Comparison of ENCODE assay signal across 8 cellular contexts in the genomic region with DNA sequence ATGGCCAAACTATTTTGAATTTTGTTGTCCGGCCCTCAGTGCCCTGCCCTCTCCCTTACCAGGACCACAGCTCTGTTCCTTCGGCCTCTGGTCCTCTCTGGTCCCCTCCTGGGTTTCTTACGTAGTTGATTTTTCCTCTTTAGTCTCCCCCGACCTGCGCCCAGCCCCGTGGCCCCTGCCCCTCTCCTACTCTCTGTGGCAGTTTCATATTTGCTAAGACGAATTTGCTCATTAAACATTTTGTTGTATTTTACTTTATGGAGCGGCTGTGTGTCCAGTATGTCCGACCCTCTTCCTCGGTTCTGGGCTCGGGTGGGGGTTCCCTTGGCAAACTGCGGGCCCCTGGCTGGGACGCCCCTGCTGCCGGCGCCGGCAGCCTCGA. TPM values are rescaled to one million over a fixed set of nuclear protein-coding genes. Genes with fewer than 3 reads are reported as not detected.
DNase-seq lines count a peak whose midpoint lies in the region; ATAC-seq and TF ChIP-seq lines count a peak whose summit lies in the region.

No MANE protein-coding gene starts in this region.

- H3K36me3 ChIP-seq in GM06990 (ENCODE audit: control insufficient read depth, insufficient read depth, low read length) (peaks cover 32% of the 10 kb centered on the region), SJSA1 (peaks cover 77% of the 10 kb centered on the region), esophagus (ENCODE audit: control insufficient read depth in 2 of 2, insufficient read depth in 2 of 2, low read length in 1 of 2) (peaks cover 4 to 35% of the 10 kb centered on the region in 2 donors), trophoblast cell (ENCODE audit: control insufficient read depth in 1 of 2, insufficient read depth in 2 of 2, low read length in 2 of 2) (peaks cover 45 to 56% of the 10 kb centered on the region in 2 experiments)

- no peak overlapping the region for H2BK12ac ChIP-seq in trophoblast cell (ENCODE audit: low read length)

- no peak overlapping the region for H3K14ac ChIP-seq in trophoblast cell (ENCODE audit: low read length)

- peak overlapping the region; percentile 73 for H4K8ac ChIP-seq in trophoblast cell (ENCODE audit: low read depth, low read length)

- peak overlapping the region; percentile 65 for H3K4me2 ChIP-seq in trophoblast cell (ENCODE audit: low read length)

- H3K23ac ChIP-seq in trophoblast cell (ENCODE audit: low read length), result no peak overlapping the region

- no peaks in the 10 kb centered on the region; the same call in 1 of the 2 replicates for H3K9me3 ChIP-seq in SJSA1 (replicated peaks)
- peaks cover 0 to 3% of the 10 kb centered on the region in 2 donors for H3K9me3 ChIP-seq in esophagus (ENCODE audit: control insufficient read depth in 2 of 2, insufficient read depth in 1 of 2, low read depth in 1 of 2, low read length in 1 of 2)
- H3K9me3 ChIP-seq in trophoblast cell (ENCODE audit: insufficient read depth, low read depth, low read length), result peaks cover 2% of the 10 kb centered on the region

- H3K4me1 ChIP-seq in SJSA1 (replicated peaks) (peaks cover 21% of the 10 kb centered on the region), esophagus (ENCODE audit: control insufficient read depth in 2 of 2, insufficient read depth in 2 of 2, low read length in 1 of 2) (peaks cover 4 to 18% of the 10 kb centered on the region in 2 donors), trophoblast cell (ENCODE audit: control insufficient read depth in 1 of 2, insufficient read depth in 2 of 2, low read length in 2 of 2) (peaks cover 0 to 3% of the 10 kb centered on the region in 2 experiments)

- 22 to 27% methylated on average over 16 to 17 of the region's 17 CpGs for WGBS in esophagus, 2 donors
- whole genome bisulfite sequencing in trophoblast cell (ENCODE audit: extremely low coverage, insufficient coverage, insufficient read length), result no CpG with 5 or more reads among the region's 17 CpGs

- H3K27me3 ChIP-seq in GM06990 (replicated peaks; ENCODE audit: control insufficient read depth, insufficient read depth, low read length) (no peaks in the 10 kb centered on the region), SJSA1 (replicated peaks) (no peaks in the 10 kb centered on the region), esophagus (ENCODE audit: control insufficient read depth in 1 of 2, insufficient read depth in 2 of 2, low read length in 2 of 2) (no peaks in the 10 kb centered on the region), trophoblast cell (ENCODE audit: insufficient read depth, low read length) (no peaks in the 10 kb centered on the region)

- peaks cover 9% of the 10 kb centered on the region for H3K79me2 ChIP-seq in trophoblast cell (ENCODE audit: control insufficient read depth, insufficient read depth, low read length, poor library complexity)

- H2BK5ac ChIP-seq in trophoblast cell (ENCODE audit: low read depth, low read length, poor library complexity), result no peak overlapping the region

- no peak overlapping the region for H2AK5ac ChIP-seq in trophoblast cell (ENCODE audit: low read length)

- peaks cover 4% of the 10 kb centered on the region for H3K79me1 ChIP-seq in trophoblast cell (ENCODE audit: low read length)

- H3K4me3 ChIP-seq in GM06990 (replicated peaks; ENCODE audit: low read depth, low read length), result peak overlapping the region; percentile 93
- H3K4me3 ChIP-seq in SJSA1, result peak overlapping the region; percentile 98
- H3K4me3 ChIP-seq in esophagus (ENCODE audit: low read depth in 1 of 2, low read length in 2 of 2), result peak overlapping the region in 1 of 2 donors; percentile 97
- H3K4me3 ChIP-seq in trophoblast cell (ENCODE audit: low read depth, low read length), result peak overlapping the region; percentile 98

- no peak for DNase-seq in GM06990 (ENCODE audit: extremely low read depth, insufficient read length)
- DNase-seq in SJSA1 (ENCODE audit: low read depth in 1 of 2, low spot score in 2 of 2), result no peak
- peak in 1 of 2 donors; percentile 5 for DNase-seq in trophoblast cell
- no peak for DNase-seq in NCI-H524 treated with DMSO at 0.1 percent for 48 hours (lab: John Stamatoyannopoulos, UW)
- DNase-seq in NCI-H748 (lab: John Stamatoyannopoulos, UW; ENCODE audit: unreplicated experiment), result no peak
- DNase-seq in GM20000 (ENCODE audit: low spot score), result no peak

- H4K12ac ChIP-seq in trophoblast cell (ENCODE audit: low read depth, low read length), result no peak overlapping the region

- no peak overlapping the region for H3K4ac ChIP-seq in trophoblast cell (ENCODE audit: low read depth, low read length)

- H3K9ac ChIP-seq in trophoblast cell (ENCODE audit: low read length), result peak overlapping the region; percentile 70

- peak overlapping the region; percentile 10; the same call in 1 of the 2 replicates for H3K27ac ChIP-seq in SJSA1
- H3K27ac ChIP-seq in esophagus (ENCODE audit: low read depth in 2 of 2, low read length in 1 of 2), result peak overlapping the region; percentile 69 to 91
- no peak overlapping the region for H3K27ac ChIP-seq in trophoblast cell (ENCODE audit: low read depth, low read length)

- peak overlapping the region; percentile 11 for H4K91ac ChIP-seq in trophoblast cell (ENCODE audit: low read depth, low read length)

- no peak overlapping the region for H2AFZ ChIP-seq in trophoblast cell (ENCODE audit: insufficient read depth, low read length, poor library complexity)

- ATAC-seq in esophagus mucosa, result no peak

- H3K18ac ChIP-seq in trophoblast cell (ENCODE audit: low read length), result no peak overlapping the region

- TF ChIP-seq CTCF in GM06990 (IDR thresholded peaks at IDR 0.05; ENCODE audit: insufficient read depth, low read length, poor library complexity, severe bottlenecking) (no peak), GM20000 (IDR thresholded peaks at IDR 0.05; ENCODE audit: extremely low read depth, missing control alignments) (no peak)

- no peak overlapping the region for H2BK120ac ChIP-seq in trophoblast cell (ENCODE audit: insufficient read depth, low read length, poor library complexity)

RNA-seq across cellular contexts. Expression of a gene that starts 0.6 kb away (rescaled TPM):
- total RNA-seq in SJSA1 (2014; rRNA removed; shearing (Covaris generic)), result 67.7 and 103 TPM in 2 replicates
- 10 to 100 TPM; 79.1 to 83.0 TPM for polyA plus RNA-seq in esophagus
- polyA plus RNA-seq in trophoblast cell (2013), result 99.8 and 104 TPM in 2 replicates
- total RNA-seq in esophagus mucosa, result 91.9 TPM

RNA-seq across cellular contexts. Expression of a gene that starts 19.6 kb away (rescaled TPM):
- total RNA-seq in SJSA1 (2014; rRNA removed; shearing (Covaris generic)), result 137 and 183 TPM in 2 replicates
- 100 to 1,000 TPM; 110 to 120 TPM for polyA plus RNA-seq in esophagus
- polyA plus RNA-seq in trophoblast cell (2013), result 128 and 132 TPM in 2 replicates
- 108 TPM for total RNA-seq in esophagus mucosa

RNA-seq across cellular contexts. Expression of a gene that starts 26.4 kb away (rescaled TPM):
- 3.5 and 6.0 TPM in 2 replicates for total RNA-seq in SJSA1 (2014; rRNA removed; shearing (Covaris generic))
- polyA plus RNA-seq in esophagus, result 1 to 10 TPM; 5.6 to 9.1 TPM
- 14.4 and 14.6 TPM in 2 replicates for polyA plus RNA-seq in trophoblast cell (2013)
- total RNA-seq in esophagus mucosa, result 4.7 TPM

RNA-seq across cellular contexts. Expression of a gene that starts 31.0 kb away (rescaled TPM):
- 5.5 and 10.1 TPM in 2 replicates for total RNA-seq in SJSA1 (2014; rRNA removed; shearing (Covaris generic))
- polyA plus RNA-seq in esophagus, result 10 to 100 TPM; 10.3 to 16.6 TPM
- polyA plus RNA-seq in trophoblast cell (2013), result 27.4 and 27.9 TPM in 2 replicates
- 21.7 TPM for total RNA-seq in esophagus mucosa

RNA-seq across cellular contexts. Expression of a gene that starts 33.6 kb away (rescaled TPM):
- 6.5 and 6.9 TPM in 2 replicates for total RNA-seq in SJSA1 (2014; rRNA removed; shearing (Covaris generic))
- polyA plus RNA-seq in esophagus, result 10 to 100 TPM; 12.8 to 14.2 TPM
- polyA plus RNA-seq in trophoblast cell (2013), result 24.2 and 24.6 TPM in 2 replicates
- total RNA-seq in esophagus mucosa, result 13.5 TPM
